1 cellular context compared by ENCODE assay signal in genomic region chr15:55786341-55786740, GRCh38.
TF ChIP-seq lines count a peak whose summit lies in the region.

No MANE protein-coding gene starts in this region.

TF ChIP-seq in GM23338, 12 proteins besides CTCF, POLR2A, EP300 and RAD21:
- TF ChIP-seq ZNF462 (CRISPR knock-in tag; IDR thresholded peaks at IDR 0.05) = peak; percentile 30
- TF ChIP-seq ZNF331 (CRISPR knock-in tag; IDR thresholded peaks at IDR 0.05; ENCODE audit: low read depth) = no peak
- no peak for TF ChIP-seq CREB1 (CRISPR knock-in tag; IDR thresholded peaks at IDR 0.05; ENCODE audit: low read depth)
